Comparison of ENCODE assay signal across 8 cellular contexts in the genomic region with DNA sequence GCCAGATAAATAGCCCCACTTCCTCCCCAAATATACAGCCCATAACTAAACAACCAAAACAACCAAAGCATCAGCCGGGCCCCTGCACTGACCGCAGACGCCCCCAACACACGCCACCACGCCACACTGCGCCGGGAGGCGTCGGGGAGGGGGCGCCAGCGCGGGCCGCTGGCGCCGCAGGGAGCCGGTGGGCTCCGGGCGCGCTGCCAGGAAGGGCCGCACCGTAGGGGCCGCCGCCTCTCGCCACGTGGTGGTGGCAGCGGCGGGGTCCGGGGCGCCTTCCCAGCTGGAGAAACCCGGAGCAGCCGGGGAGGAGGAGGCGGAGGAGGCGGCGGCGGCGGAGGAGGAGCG. TPM values are rescaled to one million over a fixed set of nuclear protein-coding genes. Genes with fewer than 3 reads are reported as not detected.
DNase-seq lines count a peak whose midpoint lies in the region; ATAC-seq, FAIRE-seq and TF ChIP-seq lines count a peak whose summit lies in the region.

No MANE protein-coding gene starts in this region.

- H3K27me3 Mint-ChIP-seq in GM23338 (ENCODE audit: insufficient read depth, low read depth, poor library complexity) (peaks cover 12% of the 10 kb centered on the region), osteocyte (ENCODE audit: unreplicated experiment) (no peaks in the 10 kb centered on the region)

- H3F3A ChIP-seq in GM23338 (replicated peaks; ENCODE audit: low read depth), result 0 out of 2 replicates have a peak, but pooled peaks cover 11% of the 10 kb centered on the region

- H3K36me3 ChIP-seq in GM23338 (ENCODE audit: insufficient read depth), result no peaks in the 10 kb centered on the region

- H3K79me2 ChIP-seq in GM23338 (replicated peaks; ENCODE audit: insufficient read depth), result no peaks in the 10 kb centered on the region

- peak overlapping the region; percentile 84 for H3K27ac ChIP-seq in GM23338 (ENCODE audit: low read depth)

- H2AFZ ChIP-seq in GM23338, result peak overlapping the region; percentile 45; the same call in 1 of the 2 replicates

- no peak for DNase-seq in GM23338 (ENCODE audit: low spot score)
- no peak for DNase-seq in epithelial cell of esophagus (ENCODE audit: low read depth)
- DNase-seq in osteocyte (ENCODE audit: extremely low spot score, unreplicated experiment), result no peak
- no peak for DNase-seq in KG1 (lab: John Stamatoyannopoulos, UW)
- DNase-seq in urothelium cell line (ENCODE audit: low spot score), result no peak
- DNase-seq in NCI-H1048 (lab: John Stamatoyannopoulos, UW), result no peak
- no peak for DNase-seq in NCI-H2029 (lab: John Stamatoyannopoulos, UW)

- H3K36me3 Mint-ChIP-seq in GM23338 (ENCODE audit: low read depth) (no peaks in the 10 kb centered on the region; the same call in 1 of the 3 replicates), osteocyte (ENCODE audit: unreplicated experiment) (no peaks in the 10 kb centered on the region)

- H3K4me1 Mint-ChIP-seq in GM23338 (peaks cover 35% of the 10 kb centered on the region), osteocyte (ENCODE audit: unreplicated experiment) (peaks cover 22% of the 10 kb centered on the region)

- H3K4me3 Mint-ChIP-seq in GM23338, result peak overlapping the region; percentile 83
- H3K4me3 Mint-ChIP-seq in osteocyte (ENCODE audit: unreplicated experiment), result peak overlapping the region; percentile 83

- H4K20me1 ChIP-seq in GM23338 (replicated peaks; ENCODE audit: insufficient read depth), result 0 out of 2 replicates have a peak, but pooled peaks cover 3% of the 10 kb centered on the region

- H3K9me3 Mint-ChIP-seq in GM23338, result no peaks in the 10 kb centered on the region
- no peaks in the 10 kb centered on the region for H3K9me3 Mint-ChIP-seq in osteocyte (ENCODE audit: unreplicated experiment)

- no peak for FAIRE-seq in urothelium cell line (lab: Jason Lieb, UNC)

- peak overlapping the region; percentile 85 for H3K4me2 ChIP-seq in GM23338

- peak overlapping the region; percentile 93 for H3K4me3 ChIP-seq in GM23338
- peak overlapping the region; percentile 32 for H3K4me3 ChIP-seq in epithelial cell of esophagus (ENCODE audit: low read length)

- H3K9me2 ChIP-seq in GM23338 (ENCODE audit: insufficient read depth), result no peaks in the 10 kb centered on the region

- peak; percentile 11 for ATAC-seq in GM23338

- H3K27me3 ChIP-seq in GM23338 (ENCODE audit: insufficient read depth), result peaks cover 8% of the 10 kb centered on the region; the same call in 1 of the 2 replicates

- TF ChIP-seq CTCF in GM23338 (conservative IDR thresholded peaks at IDR 0.05; ENCODE audit: low read depth in 2 of 2), result no peak
- no peak for TF ChIP-seq CTCF in epithelial cell of esophagus (IDR thresholded peaks at IDR 0.05; ENCODE audit: insufficient read depth, low read depth, low read length, missing control alignments)
- TF ChIP-seq CTCF in osteocyte (IDR thresholded peaks at IDR 0.05), result no peak

- peaks cover 23% of the 10 kb centered on the region for H3K4me1 ChIP-seq in GM23338 (ENCODE audit: insufficient read depth)

- peak overlapping the region; percentile 88 for H3K27ac Mint-ChIP-seq in GM23338
- H3K27ac Mint-ChIP-seq in osteocyte (ENCODE audit: unreplicated experiment), result peak overlapping the region; percentile 70

TF ChIP-seq in GM23338, 12 proteins besides CTCF, POLR2A, EP300 and RAD21 (continues in another document):
- TF ChIP-seq EZH2 (IDR thresholded peaks at IDR 0.05; ENCODE audit: low read depth, unreplicated experiment) (no peak), STAT1 (IDR thresholded peaks at IDR 0.05; ENCODE audit: unreplicated experiment) (no peak), ZNF331 (CRISPR knock-in tag; IDR thresholded peaks at IDR 0.05; ENCODE audit: low read depth) (no peak), EZH2phosphoT487 (IDR thresholded peaks at IDR 0.05; ENCODE audit: unreplicated experiment) (no peak), NANOG (IDR thresholded peaks at IDR 0.05; ENCODE audit: borderline replicate concordance) (no peak)
- TF ChIP-seq, protein P1, sequence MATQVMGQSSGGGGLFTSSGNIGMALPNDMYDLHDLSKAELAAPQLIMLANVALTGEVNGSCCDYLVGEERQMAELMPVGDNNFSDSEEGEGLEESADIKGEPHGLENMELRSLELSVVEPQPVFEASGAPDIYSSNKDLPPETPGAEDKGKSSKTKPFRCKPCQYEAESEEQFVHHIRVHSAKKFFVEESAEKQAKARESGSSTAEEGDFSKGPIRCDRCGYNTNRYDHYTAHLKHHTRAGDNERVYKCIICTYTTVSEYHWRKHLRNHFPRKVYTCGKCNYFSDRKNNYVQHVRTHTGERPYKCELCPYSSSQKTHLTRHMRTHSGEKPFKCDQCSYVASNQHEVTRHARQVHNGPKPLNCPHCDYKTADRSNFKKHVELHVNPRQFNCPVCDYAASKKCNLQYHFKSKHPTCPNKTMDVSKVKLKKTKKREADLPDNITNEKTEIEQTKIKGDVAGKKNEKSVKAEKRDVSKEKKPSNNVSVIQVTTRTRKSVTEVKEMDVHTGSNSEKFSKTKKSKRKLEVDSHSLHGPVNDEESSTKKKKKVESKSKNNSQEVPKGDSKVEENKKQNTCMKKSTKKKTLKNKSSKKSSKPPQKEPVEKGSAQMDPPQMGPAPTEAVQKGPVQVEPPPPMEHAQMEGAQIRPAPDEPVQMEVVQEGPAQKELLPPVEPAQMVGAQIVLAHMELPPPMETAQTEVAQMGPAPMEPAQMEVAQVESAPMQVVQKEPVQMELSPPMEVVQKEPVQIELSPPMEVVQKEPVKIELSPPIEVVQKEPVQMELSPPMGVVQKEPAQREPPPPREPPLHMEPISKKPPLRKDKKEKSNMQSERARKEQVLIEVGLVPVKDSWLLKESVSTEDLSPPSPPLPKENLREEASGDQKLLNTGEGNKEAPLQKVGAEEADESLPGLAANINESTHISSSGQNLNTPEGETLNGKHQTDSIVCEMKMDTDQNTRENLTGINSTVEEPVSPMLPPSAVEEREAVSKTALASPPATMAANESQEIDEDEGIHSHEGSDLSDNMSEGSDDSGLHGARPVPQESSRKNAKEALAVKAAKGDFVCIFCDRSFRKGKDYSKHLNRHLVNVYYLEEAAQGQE (IDR thresholded peaks at IDR 0.05; ENCODE audit: unreplicated experiment), result no peak

TF ChIP-seq in PFSK-1, 5 proteins besides CTCF, POLR2A, EP300 and RAD21:
- TF ChIP-seq SIN3A (IDR thresholded peaks at IDR 0.05; ENCODE audit: borderline replicate concordance, insufficient read depth, low read length) (0 out of 2 replicates have a peak, but pooled peaks have one; percentile 48), POLR2AphosphoS5 (IDR thresholded peaks at IDR 0.05; ENCODE audit: low read depth, low read length) (no peak; the same call in 1 of the 2 replicates), FOXP2 (optimal IDR thresholded peaks at IDR 0.05; ENCODE audit: borderline replicate concordance, extremely low read depth, extremely low read length, insufficient read depth) (no peak), TAF1 (IDR thresholded peaks at IDR 0.05; ENCODE audit: borderline replicate concordance, insufficient read depth, low read length) (no peak)
- TF ChIP-seq, protein P1 (IDR thresholded peaks at IDR 0.05; ENCODE audit: insufficient read depth in 1 of 2, low read depth in 2 of 2, low read length in 2 of 2), result no peak

RNA-seq across cellular contexts. Expression of a gene that starts 0.3 kb away (rescaled TPM):
- 10.6 and 12.1 TPM in 2 replicates for total RNA-seq in GM23338 (2014; rRNA removed; shearing (Covaris generic))
- polyA plus RNA-seq in GM23338 (2016; fragmentation: Nextera tagmentation; extraction: Ambion mirVana), result 2.2 and 2.5 TPM in 2 replicates
- polyA plus RNA-seq in PFSK-1 (2012; ENCODE audit: insufficient read length, low read depth), result 50.4 TPM
- total RNA-seq in osteocyte, result 16.5 and 17.4 TPM in 2 replicates

RNA-seq across cellular contexts. Expression of a gene that starts 39.4 kb away (rescaled TPM):
- not detected in 2 replicates for total RNA-seq in GM23338 (2014; rRNA removed; shearing (Covaris generic))
- not detected in 2 replicates for polyA plus RNA-seq in GM23338 (2016; fragmentation: Nextera tagmentation; extraction: Ambion mirVana)
- polyA plus RNA-seq in PFSK-1 (2012; ENCODE audit: insufficient read length, low read depth), result not detected
- total RNA-seq in osteocyte, result not detected in 2 replicates

RNA-seq across cellular contexts. Expression of a gene that starts 43.9 kb away (rescaled TPM):
- total RNA-seq in GM23338 (2014; rRNA removed; shearing (Covaris generic)), result 526 and 599 TPM in 2 replicates
- polyA plus RNA-seq in GM23338 (2016; fragmentation: Nextera tagmentation; extraction: Ambion mirVana), result 219 and 274 TPM in 2 replicates
- polyA plus RNA-seq in PFSK-1 (2012; ENCODE audit: insufficient read length, low read depth), result 276 TPM
- 301 and 304 TPM in 2 replicates for total RNA-seq in osteocyte
